In the genomic region with DNA sequence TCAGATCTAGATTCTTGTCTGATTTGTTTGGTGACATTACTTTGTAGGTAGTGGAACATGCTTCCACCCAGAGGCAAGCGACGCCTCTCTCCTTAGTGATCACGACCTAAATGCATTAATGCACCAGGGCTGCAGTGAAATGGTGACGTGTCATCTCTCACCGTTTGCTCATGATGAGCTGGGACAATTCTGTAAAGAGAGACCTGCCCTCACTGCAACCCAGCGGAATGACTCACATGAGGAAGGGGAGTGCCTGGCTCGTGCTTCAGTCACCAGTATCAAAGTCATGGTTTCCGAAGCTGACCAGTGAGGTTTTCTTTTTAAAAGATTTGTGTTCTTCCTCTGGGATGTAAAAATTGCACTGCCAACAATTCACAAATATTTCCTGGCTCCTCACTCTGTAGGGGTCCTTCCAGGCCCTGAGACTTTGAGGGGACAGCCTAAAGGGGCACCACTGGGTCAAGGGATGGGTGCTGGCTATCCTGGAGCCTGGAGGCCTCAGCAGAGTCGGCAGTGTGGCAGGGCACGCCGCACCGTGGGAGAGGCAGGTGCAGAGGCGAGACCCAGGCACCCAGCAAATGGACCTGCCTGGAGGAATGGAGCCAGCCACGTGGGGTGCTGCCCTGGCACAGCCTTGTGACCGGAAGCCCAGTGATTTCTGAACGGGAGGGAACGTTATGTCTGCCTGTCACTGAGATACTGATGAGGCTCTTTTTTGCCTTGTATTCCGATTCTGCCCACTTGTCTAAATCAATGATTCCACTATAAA, we compare ENCODE assay signal across 9 cellular contexts. TPM values are rescaled to one million over a fixed set of nuclear protein-coding genes. Genes with fewer than 3 reads are reported as not detected.
DNase-seq lines count a peak whose midpoint lies in the region; ATAC-seq and TF ChIP-seq lines count a peak whose summit lies in the region.
"Had no signal": no experiment of that assay in that cellular context is flagged by ENCODE, and none has a peak within 500 bp of the region (broad histone marks: within the 10 kb centered on the region; RNA-seq: fewer than 3 reads in every experiment).

No MANE protein-coding gene starts in this region.

- H4K20me1 ChIP-seq in MM.1S (ENCODE audit: insufficient read depth, low read length), result peaks cover 5% of the 10 kb centered on the region; the same call in 1 of the 2 replicates

- H3K27me3 Mint-ChIP-seq in activated CD4-positive, alpha-beta memory T cell treated with anti-CD3 and anti-CD28 coated beads for 36 hours, result no peaks in the 10 kb centered on the region
- no peaks in the 10 kb centered on the region for H3K27me3 Mint-ChIP-seq in activated CD4-positive, alpha-beta memory T cell treated with anti-CD3 and anti-CD28 coated beads, Interleukin-2, amount 10 ng/mL, durations not matched to agents 7 days and 5 days

- H3K36me3 ChIP-seq in MM.1S (replicated peaks; ENCODE audit: insufficient read depth, low read length) (no peaks in the 10 kb centered on the region; the same call in 1 of the 2 replicates), sigmoid colon (peaks cover 0 to 13% (median 8%) of the 10 kb centered on the region in 4 donors)

- no peak overlapping the region for H3K9ac ChIP-seq in MM.1S (ENCODE audit: low read length)

- ATAC-seq in stimulated activated effector memory CD8-positive, alpha-beta T cell treated with anti-CD3 and anti-CD28 coated beads, Interleukin-12 subunit alpha, Interleukin-12 subunit beta, amount 100 ng/mL, for 72 hours, result peak; percentile 86

- H3K4me1 ChIP-seq in MM.1S (ENCODE audit: low read length) (no peaks in the 10 kb centered on the region), sigmoid colon (no peaks in the 10 kb centered on the region)

- H3K27ac Mint-ChIP-seq in activated CD4-positive, alpha-beta memory T cell treated with anti-CD3 and anti-CD28 coated beads for 36 hours, result peak overlapping the region; percentile 56
- no peak overlapping the region for H3K27ac Mint-ChIP-seq in activated CD4-positive, alpha-beta memory T cell treated with anti-CD3 and anti-CD28 coated beads, Interleukin-2, amount 10 ng/mL, durations not matched to agents 7 days and 5 days
- H3K27ac Mint-ChIP-seq in stimulated activated effector memory CD8-positive, alpha-beta T cell treated with anti-CD3 and anti-CD28 coated beads, Interleukin-12 subunit alpha, Interleukin-12 subunit beta, amount 100 ng/mL, for 72 hours, result peak overlapping the region; percentile 83

- POLR2A ChIA-PET in activated CD4-positive, alpha-beta memory T cell treated with anti-CD3 and anti-CD28 coated beads for 36 hours (lab: Charles Lee), result no interaction called here
- POLR2A ChIA-PET in activated CD4-positive, alpha-beta memory T cell treated with anti-CD3 and anti-CD28 coated beads, Interleukin-2, amount 10 ng/mL, durations not matched to agents 7 days and 5 days (lab: Charles Lee), result no interaction called here

- H3K9me3 ChIP-seq in MM.1S (replicated peaks; ENCODE audit: insufficient read depth, low read length) (no peaks in the 10 kb centered on the region), sigmoid colon (no peaks in the 10 kb centered on the region)

- no peak overlapping the region for H3K4me3 ChIP-seq in MM.1S (ENCODE audit: low read length)
- no peak overlapping the region for H3K4me3 ChIP-seq in sigmoid colon

- H3F3A ChIP-seq in MM.1S (ENCODE audit: insufficient read depth, low read length), result no peaks in the 10 kb centered on the region

- WGBS in sigmoid colon, 2 donors, result 85 to 89% methylated on average over 18 of the region's 18 CpGs

- DNase-seq in activated CD4-positive, alpha-beta memory T cell treated with anti-CD3 and anti-CD28 coated beads for 36 hours, result peak; percentile 63
- no peak for DNase-seq in activated CD4-positive, alpha-beta memory T cell treated with anti-CD3 and anti-CD28 coated beads, Interleukin-2, amount 10 ng/mL, durations not matched to agents 7 days and 5 days
- DNase-seq in NOMO-1 treated with DMSO at 0.1 percent for 48 hours (lab: John Stamatoyannopoulos, UW; ENCODE audit: unreplicated experiment) (peak; percentile 52), cerebellum (ENCODE audit: low spot score) (peak; percentile 53), RPMI8226 (no peak), MM.1S (no peak), sigmoid colon (no peak)
- no peak for DNase-seq in stimulated activated effector memory CD8-positive, alpha-beta T cell treated with anti-CD3 and anti-CD28 coated beads, Interleukin-12 subunit alpha, Interleukin-12 subunit beta, amount 100 ng/mL, for 72 hours (ENCODE audit: low spot score in 2 of 2)
- DNase-seq: NCI-H2171 treated with DMSO at 0.1 percent for 48 hours had no signal

- peaks cover 20% of the 10 kb centered on the region for H3K36me3 Mint-ChIP-seq in activated CD4-positive, alpha-beta memory T cell treated with anti-CD3 and anti-CD28 coated beads for 36 hours
- H3K36me3 Mint-ChIP-seq in activated CD4-positive, alpha-beta memory T cell treated with anti-CD3 and anti-CD28 coated beads, Interleukin-2, amount 10 ng/mL, durations not matched to agents 7 days and 5 days (ENCODE audit: low read depth), result peaks cover 16% of the 10 kb centered on the region
- peaks cover 43% of the 10 kb centered on the region for H3K36me3 Mint-ChIP-seq in stimulated activated effector memory CD8-positive, alpha-beta T cell treated with anti-CD3 and anti-CD28 coated beads, Interleukin-12 subunit alpha, Interleukin-12 subunit beta, amount 100 ng/mL, for 72 hours

- no peak for TF ChIP-seq POLR2A in sigmoid colon (IDR thresholded peaks at IDR 0.05)

- H3K9me2 ChIP-seq in MM.1S (replicated peaks; ENCODE audit: insufficient read depth, low read length), result no peaks in the 10 kb centered on the region

- no peaks in the 10 kb centered on the region for H3K9me3 Mint-ChIP-seq in activated CD4-positive, alpha-beta memory T cell treated with anti-CD3 and anti-CD28 coated beads for 36 hours
- H3K9me3 Mint-ChIP-seq in activated CD4-positive, alpha-beta memory T cell treated with anti-CD3 and anti-CD28 coated beads, Interleukin-2, amount 10 ng/mL, durations not matched to agents 7 days and 5 days, result no peaks in the 10 kb centered on the region
- no peaks in the 10 kb centered on the region for H3K9me3 Mint-ChIP-seq in stimulated activated effector memory CD8-positive, alpha-beta T cell treated with anti-CD3 and anti-CD28 coated beads, Interleukin-12 subunit alpha, Interleukin-12 subunit beta, amount 100 ng/mL, for 72 hours

- intact Hi-C loops in activated CD4-positive, alpha-beta memory T cell treated with anti-CD3 and anti-CD28 coated beads for 36 hours (cut with micrococcal nuclease), result no loop called here
- intact Hi-C loops in sigmoid colon (cut with DNase I), result no loop called here

- H3K4me1 Mint-ChIP-seq in activated CD4-positive, alpha-beta memory T cell treated with anti-CD3 and anti-CD28 coated beads for 36 hours (ENCODE audit: low read depth), result peaks cover 39% of the 10 kb centered on the region
- peaks cover 42% of the 10 kb centered on the region for H3K4me1 Mint-ChIP-seq in activated CD4-positive, alpha-beta memory T cell treated with anti-CD3 and anti-CD28 coated beads, Interleukin-2, amount 10 ng/mL, durations not matched to agents 7 days and 5 days
- peaks cover 31% of the 10 kb centered on the region for H3K4me1 Mint-ChIP-seq in stimulated activated effector memory CD8-positive, alpha-beta T cell treated with anti-CD3 and anti-CD28 coated beads, Interleukin-12 subunit alpha, Interleukin-12 subunit beta, amount 100 ng/mL, for 72 hours

- no peak overlapping the region for H3K4me3 Mint-ChIP-seq in activated CD4-positive, alpha-beta memory T cell treated with anti-CD3 and anti-CD28 coated beads for 36 hours
- no peak overlapping the region for H3K4me3 Mint-ChIP-seq in activated CD4-positive, alpha-beta memory T cell treated with anti-CD3 and anti-CD28 coated beads, Interleukin-2, amount 10 ng/mL, durations not matched to agents 7 days and 5 days
- H3K4me3 Mint-ChIP-seq in stimulated activated effector memory CD8-positive, alpha-beta T cell treated with anti-CD3 and anti-CD28 coated beads, Interleukin-12 subunit alpha, Interleukin-12 subunit beta, amount 100 ng/mL, for 72 hours, result peak overlapping the region; percentile 18

- CTCF ChIA-PET in activated CD4-positive, alpha-beta memory T cell treated with anti-CD3 and anti-CD28 coated beads for 36 hours (lab: Charles Lee), result no interaction called here
- CTCF ChIA-PET in activated CD4-positive, alpha-beta memory T cell treated with anti-CD3 and anti-CD28 coated beads, Interleukin-2, amount 10 ng/mL, durations not matched to agents 7 days and 5 days (lab: Charles Lee), result interaction anchor here (1.6 kb wide), 1 partner anchor 39 kb away, joined by 4 read pairs; no protein-coding TSS in a partner anchor

- no peak for TF ChIP-seq EP300 in sigmoid colon (IDR thresholded peaks at IDR 0.05)

- H2AFZ ChIP-seq in MM.1S (ENCODE audit: low read length), result no peak overlapping the region

- H3K27ac ChIP-seq in MM.1S (ENCODE audit: low read length) (no peak overlapping the region), sigmoid colon (no peak overlapping the region)

- H3K27me3 ChIP-seq in MM.1S (replicated peaks; ENCODE audit: insufficient read depth, low read length) (no peaks in the 10 kb centered on the region), sigmoid colon (no peaks in the 10 kb centered on the region)

- no peak overlapping the region for H3K4me2 ChIP-seq in MM.1S (ENCODE audit: low read depth, low read length)

- peaks cover 77% of the 10 kb centered on the region for H3K79me2 ChIP-seq in MM.1S (ENCODE audit: low read length)

- TF ChIP-seq CTCF in MM.1S (IDR thresholded peaks at IDR 0.05; ENCODE audit: low read length) (no peak), sigmoid colon (IDR thresholded peaks at IDR 0.05) (no peak)

RNA-seq across cellular contexts. Expression of a gene that starts 17.3 kb away (rescaled TPM):
- total RNA-seq in activated CD4-positive, alpha-beta memory T cell treated with anti-CD3 and anti-CD28 coated beads for 36 hours, result 10 to 100 TPM; 19.0 to 19.4 TPM
- 10 to 100 TPM; 12.4 to 13.4 TPM for total RNA-seq in activated CD4-positive, alpha-beta memory T cell treated with anti-CD3 and anti-CD28 coated beads, Interleukin-2, amount 10 ng/mL, durations not matched to agents 7 days and 5 days
- 9.8 TPM for total RNA-seq in cerebellum
- 1 to 10 TPM; 3.2 to 6.4 (median 4.8) TPM for total RNA-seq in sigmoid colon
- 10 to 100 TPM in 1 of 3 donors, under 1 TPM in 2; 0.60 to 10.1 (median 0.69) TPM for polyA plus RNA-seq in sigmoid colon

RNA-seq across cellular contexts. Expression of a gene that starts 23.4 kb away (rescaled TPM):
- not detected for total RNA-seq in activated CD4-positive, alpha-beta memory T cell treated with anti-CD3 and anti-CD28 coated beads for 36 hours
- total RNA-seq in activated CD4-positive, alpha-beta memory T cell treated with anti-CD3 and anti-CD28 coated beads, Interleukin-2, amount 10 ng/mL, durations not matched to agents 7 days and 5 days, result under 1 TPM in 1 of 2 experiments, not detected in 1; 0.08 TPM
- total RNA-seq in cerebellum, result not detected
- total RNA-seq in sigmoid colon, result not detected
- not detected for polyA plus RNA-seq in sigmoid colon

Comparison
In these comparisons a context has a peak if more than half of its experiments do, and no peak if none do; other contexts are left out.
1. DNase-seq: peak in activated CD4-positive, alpha-beta memory T cell treated with anti-CD3 and anti-CD28 coated beads for 36 hours (single experiment), NOMO-1 treated with DMSO at 0.1 percent for 48 hours (single experiment) and cerebellum (single experiment); none in activated CD4-positive, alpha-beta memory T cell treated with anti-CD3 and anti-CD28 coated beads, Interleukin-2, amount 10 ng/mL, durations not matched to agents 7 days and 5 days (single experiment), stimulated activated effector memory CD8-positive, alpha-beta T cell treated with anti-CD3 and anti-CD28 coated beads, Interleukin-12 subunit alpha, Interleukin-12 subunit beta, amount 100 ng/mL, for 72 hours (0 of 2), RPMI8226 (single experiment), MM.1S (single experiment) and sigmoid colon (single experiment).